1 cellular context compared by ENCODE assay signal in genomic region chr15:83062768-83063180, GRCh38.
TF ChIP-seq lines count a peak whose summit lies in the region.

No MANE protein-coding gene starts in this region.

TF ChIP-seq in IMR-90, 13 proteins besides CTCF, POLR2A, EP300 and RAD21:
- TF ChIP-seq MAZ (IDR thresholded peaks at IDR 0.05; ENCODE audit: borderline replicate concordance, low read depth, low read length): no peak
- no peak for TF ChIP-seq SMC3 (IDR thresholded peaks at IDR 0.05; ENCODE audit: low read depth, low read length)
- no peak for TF ChIP-seq RCOR1 (IDR thresholded peaks at IDR 0.05; ENCODE audit: insufficient replicate concordance, low read length)
- TF ChIP-seq BHLHE40 (IDR thresholded peaks at IDR 0.05; ENCODE audit: low read depth, low read length): no peak
- TF ChIP-seq USF2 (IDR thresholded peaks at IDR 0.05; ENCODE audit: low read depth, low read length): no peak
- TF ChIP-seq ELK1 (IDR thresholded peaks at IDR 0.05; ENCODE audit: borderline replicate concordance, low read depth, low read length): no peak
- TF ChIP-seq FOS (IDR thresholded peaks at IDR 0.05; ENCODE audit: low read depth, low read length): no peak
- no peak for TF ChIP-seq NFE2L2 (IDR thresholded peaks at IDR 0.05; ENCODE audit: low read depth, low read length)
- no peak for TF ChIP-seq MXI1 (IDR thresholded peaks at IDR 0.05; ENCODE audit: borderline replicate concordance, low read depth, low read length)
- TF ChIP-seq RFX5 (IDR thresholded peaks at IDR 0.05; ENCODE audit: low read depth, low read length): no peak
- TF ChIP-seq CEBPB (IDR thresholded peaks at IDR 0.05; ENCODE audit: low read depth, low read length): no peak
- TF ChIP-seq CHD1 (IDR thresholded peaks at IDR 0.05; ENCODE audit: low read depth, low read length): no peak
- TF ChIP-seq MAFK (IDR thresholded peaks at IDR 0.05; ENCODE audit: low read depth, low read length): no peak
